ENCODE assay signal across 8 cellular contexts in the genomic region with DNA sequence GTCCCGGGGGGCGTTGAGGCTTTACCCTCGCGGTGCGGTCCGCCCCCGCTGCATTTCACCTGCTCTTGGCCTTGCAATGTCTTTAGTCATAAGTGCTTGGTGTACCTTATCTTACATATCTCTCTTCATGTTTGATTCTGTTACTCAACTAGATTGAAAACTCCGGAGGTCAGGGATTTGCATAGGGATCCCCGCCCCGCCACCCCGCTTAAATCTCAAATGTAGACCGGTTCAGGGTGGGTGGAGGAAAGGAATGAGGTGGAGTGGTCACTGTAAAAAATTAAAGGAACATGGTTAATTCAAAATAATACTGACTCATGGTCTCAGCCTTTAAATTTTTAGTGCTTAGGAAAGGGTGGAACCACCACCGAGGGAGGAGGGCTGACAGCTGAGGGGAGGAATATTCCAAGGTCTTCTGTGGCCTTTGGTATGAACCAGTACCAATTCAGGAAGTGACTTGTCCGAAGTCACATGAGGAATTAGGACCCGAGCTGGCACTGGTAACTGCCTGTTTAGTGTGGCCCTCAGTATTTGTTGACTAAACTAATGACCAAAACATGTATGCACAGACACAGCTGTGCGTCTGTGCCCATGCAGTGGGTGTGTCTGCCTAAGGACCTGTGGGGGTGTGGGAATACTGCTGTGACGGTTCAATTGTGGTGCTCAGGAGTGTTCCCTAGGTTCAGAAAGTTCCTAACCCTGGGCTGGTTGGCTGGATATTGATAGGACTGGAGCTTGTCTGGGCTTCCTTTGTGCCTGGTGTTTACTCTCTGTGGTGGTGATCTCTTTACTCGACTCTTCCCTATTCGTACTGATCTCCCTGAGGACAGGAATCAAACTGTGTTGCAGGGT. TPM values are rescaled to one million over a fixed set of nuclear protein-coding genes. Genes with fewer than 3 reads are reported as not detected.
A peak's percentile ranks its signal among the peaks of the same experiment; 100 is the strongest.
DNase-seq lines count a peak whose midpoint lies in the region; ATAC-seq, FAIRE-seq and TF ChIP-seq lines count a peak whose summit lies in the region.

No MANE protein-coding gene starts in this region.

- H4K20me1 ChIP-seq in GM12878 (ENCODE audit: control insufficient read depth, insufficient read depth) = no peaks in the 10 kb centered on the region

- H3K4me3 ChIP-seq in GM12878 (peak overlapping the region; percentile 100), iPS-20b (ENCODE audit: low read length) (peak overlapping the region; percentile 89)

- peaks cover 57% of the 10 kb centered on the region for H3K79me2 ChIP-seq in GM12878 (ENCODE audit: control insufficient read depth, insufficient read depth, low read length)

- TF ChIP-seq CTCF in C4-2B (conservative IDR thresholded peaks at IDR 0.05) (no peak), GM12878 (IDR thresholded peaks at IDR 0.05 in 2 of 3, conservative IDR thresholded peaks at IDR 0.05 in 1 of 3; ENCODE audit: control insufficient read depth in 2 of 3, extremely low read depth in 1 of 3, insufficient read depth in 1 of 3, low read depth in 3 of 3, low read length in 3 of 3) (no peak)

- POLR2A ChIA-PET in GM12878 (lab: Charles Lee) = interaction anchor here (5.5 kb wide), 1 partner anchor 13 kb away, joined by 45 read pairs; a partner anchor contains a TSS

- DNase-seq in RPMI7951 (ENCODE audit: low read depth) = peak; percentile 61
- DNase-seq in GM12878 (ENCODE audit: low read depth, low spot score) = peak; percentile 16
- DNase-seq in stimulated activated CD4-positive, alpha-beta T cell treated with anti-CD3 and anti-CD28 coated beads, Interleukin-12 subunit alpha, Interleukin-12 subunit beta, amount 100 ng/mL, for 4 hours = peak; percentile 28
- no peak for DNase-seq in frontal cortex (ENCODE audit: low spot score in 2 of 2)

- RAD21 ChIA-PET in GM12878 (lab: Charles Lee; ENCODE audit: unreplicated experiment) = interaction anchor here (1.5 kb wide), 1 partner anchor 11 kb away, joined by 4 read pairs; no protein-coding TSS in a partner anchor

- in situ Hi-C loops in GM12878 (cut with MboI) = no loop called here

- H2AFZ ChIP-seq in GM12878 (ENCODE audit: control insufficient read depth, low read depth, low read length) = peak overlapping the region; percentile 55; the same call in 1 of the 2 replicates

- CTCF ChIA-PET in GM12878 (lab: Yijun Ruan, JAX) = interaction anchor here (1.0 to 4.9 kb wide), 2 partner anchors 13 to 386 kb away, joined by 3 to 31 read pairs; a partner anchor contains a TSS

- BruUV-seq in GM12878 (replicated peaks; lab: Mats Ljungman, UMichigan) = TSS peak; percentile 58

- H3K9ac ChIP-seq in GM12878 (ENCODE audit: control insufficient read depth, insufficient read depth, low read length) (peak overlapping the region; percentile 94), iPS-20b (ENCODE audit: low read depth, low read length) (peak overlapping the region; percentile 87; the same call in 1 of the 2 replicates)

- H3K9me3 ChIP-seq in GM12878 (replicated peaks; ENCODE audit: control insufficient read depth, insufficient read depth, low read length) (no peaks in the 10 kb centered on the region), iPS-20b (ENCODE audit: insufficient read depth, low read depth, low read length) (no peaks in the 10 kb centered on the region)

- ATAC-seq in HG03280 (IDR thresholded peaks at IDR 0.05; ENCODE audit: unreplicated experiment) (peak; percentile 40), GM12878 (peak; percentile 67)

- peak overlapping the region; percentile 70 for H3K4me2 ChIP-seq in GM12878 (ENCODE audit: control insufficient read depth, insufficient read depth)

- intact Hi-C loops in GM12878 (cut with micrococcal nuclease; ENCODE audit: unreplicated experiment) = loop anchor here (10.0 kb wide), 1 partner anchor 761 kb away; a partner anchor contains a TSS

- no peak for FAIRE-seq in GM12878 (lab: Jason Lieb, UNC)
- no peak for FAIRE-seq in frontal cortex (lab: Jason Lieb, UNC)

- no peak for TF ChIP-seq EP300 in GM12878 (IDR thresholded peaks at IDR 0.05; ENCODE audit: borderline replicate concordance in 1 of 2, control insufficient read depth in 1 of 2, low read depth in 2 of 2, low read length in 2 of 2)

- TF ChIP-seq POLR2A in GM19099 (IDR thresholded peaks at IDR 0.05; ENCODE audit: extremely low read depth, insufficient read length, low read depth) = peak; percentile 17
- TF ChIP-seq POLR2A in GM12878 (IDR thresholded peaks at IDR 0.05; ENCODE audit: low read depth, low read length) = no peak

- 4% methylated on average over 19 of the region's 19 CpGs for WGBS in GM12878 (ENCODE audit: insufficient coverage, insufficient replicate concordance, low lambda C conversion rate, missing lambda C conversion rate)

- no peak for TF ChIP-seq RAD21 in GM12878 (IDR thresholded peaks at IDR 0.05; ENCODE audit: insufficient read depth, low read depth, low read length)

- H3K36me3 ChIP-seq in GM12878 (ENCODE audit: control insufficient read depth in 2 of 2, insufficient read depth in 2 of 2, low read length in 1 of 2) = peaks cover 0 to 8% of the 10 kb centered on the region in 2 experiments; a peak in 1 of 4 replicates
- peaks cover 5% of the 10 kb centered on the region; the same call in 1 of the 2 replicates for H3K36me3 ChIP-seq in iPS-20b (ENCODE audit: insufficient read depth, low read depth, low read length)

- H3K4me1 ChIP-seq in GM12878 (ENCODE audit: control insufficient read depth, insufficient read depth, low read length) = peaks cover 6% of the 10 kb centered on the region
- peaks cover 4% of the 10 kb centered on the region; the same call in 1 of the 2 replicates for H3K4me1 ChIP-seq in iPS-20b (ENCODE audit: insufficient read depth, low read length)

- SMC1A ChIA-PET in GM12878 (lab: Charles Lee; ENCODE audit: uncharacterized antibody, unreplicated experiment) = interaction anchor here (0.6 to 1.2 kb wide), 4 partner anchors 9 to 1156 kb away, joined by 3 to 4 read pairs (median 3); no protein-coding TSS in a partner anchor

- H3K27me3 ChIP-seq in GM12878 (replicated peaks in 1 of 2; ENCODE audit: control insufficient read depth in 2 of 2, insufficient read depth in 2 of 2, low read length in 1 of 2) (no peaks in the 10 kb centered on the region), iPS-20b (ENCODE audit: insufficient read depth, low read length) (no peaks in the 10 kb centered on the region)

- H3K27ac ChIP-seq in C4-2B = peak overlapping the region; percentile 87
- peak overlapping the region; percentile 77 for H3K27ac ChIP-seq in GM12878 (ENCODE audit: control insufficient read depth, insufficient read depth)
- no peak overlapping the region for H3K27ac ChIP-seq in iPS-20b (ENCODE audit: low read length)

TF ChIP-seq in GM12878, 131 proteins besides CTCF, POLR2A, EP300 and RAD21 (continues in another document):
- 0 out of 2 replicates have a peak, but pooled peaks have one; percentile 29 for TF ChIP-seq IRF4 (IDR thresholded peaks at IDR 0.05; ENCODE audit: low read depth, low read length)
- TF ChIP-seq ZNF217 (IDR thresholded peaks at IDR 0.05) = no peak

RNA-seq across cellular contexts. Expression of a gene that starts 1.0 kb away (rescaled TPM):
- total RNA-seq in RPMI7951 (2014; rRNA removed; shearing (Covaris generic)) = 93.9 and 100 TPM in 2 replicates
- 59.8 and 65.8 TPM in 2 replicates for total RNA-seq in GM12878 (2013; cell fraction: nucleolus; rRNA removed)
- total RNA-seq in GM12878 (2014; rRNA removed) = 26.4 and 31.9 TPM in 2 replicates
- 18.2 and 19.9 TPM in 2 replicates for total RNA-seq in GM12878 (2014; rRNA removed; fragmentation: Illumina TruSeq; extraction: Trizol)
- total RNA-seq in GM12878 (2021) = 24.9 and 25.0 TPM in 2 replicates
- 15.4 TPM for polyA plus RNA-seq in GM12878 (2011; ENCODE audit: low read depth)
- 55.6 and 60.3 TPM in 2 replicates for polyA plus RNA-seq in GM12878 (2011; rRNA removed)
- polyA plus RNA-seq in GM12878 (2011; cell fraction: cytosol; rRNA removed) = 53.1 and 58.9 TPM in 2 replicates
- polyA plus RNA-seq in GM12878 (2011; cell fraction: nucleus; rRNA removed) = 26.3 and 38.6 TPM in 2 replicates
- 19.4 and 24.8 TPM in 2 replicates for polyA plus RNA-seq in GM12878 (2012)
- 22.7 and 26.1 TPM in 2 replicates for polyA plus RNA-seq in GM12878 (2014; fragmentation: Illumina TruSeq; extraction: Trizol)
- polyA plus RNA-seq in GM12878 (2014; fragmentation: Nextera tagmentation; extraction: Ambion mirVana) = 10 to 100 TPM; 12.3 to 16.4 TPM
- 26.8 and 27.5 TPM in 2 replicates for polyA plus RNA-seq in GM12878 (2014; rRNA removed)
- 10 to 100 TPM; 33.2 to 34.9 TPM for polyA plus RNA-seq in GM12878 (2016; fragmentation: Nextera tagmentation; extraction: Ambion mirVana)
- 55.1 and 89.8 TPM in 2 replicates for polyA minus RNA-seq in GM12878 (2011; rRNA and poly(A)+ RNA removed)
- 21.6 and 24.7 TPM in 2 replicates for polyA minus RNA-seq in GM12878 (2011; cell fraction: cytosol; rRNA and poly(A)+ RNA removed)
- polyA minus RNA-seq in GM12878 (2011; cell fraction: nucleus; rRNA and poly(A)+ RNA removed) = 15.0 and 25.9 TPM in 2 replicates
- total RNA-seq in frontal cortex = 114 TPM

RNA-seq across cellular contexts. Expression of a gene that starts 12.9 kb away (rescaled TPM):
- 63.1 and 68.1 TPM in 2 replicates for total RNA-seq in RPMI7951 (2014; rRNA removed; shearing (Covaris generic))
- total RNA-seq in GM12878 (2013; cell fraction: nucleolus; rRNA removed) = 24.0 and 28.2 TPM in 2 replicates
- 64.3 and 74.2 TPM in 2 replicates for total RNA-seq in GM12878 (2014; rRNA removed)
- 32.3 and 34.7 TPM in 2 replicates for total RNA-seq in GM12878 (2014; rRNA removed; fragmentation: Illumina TruSeq; extraction: Trizol)
- total RNA-seq in GM12878 (2021) = 77.3 and 77.9 TPM in 2 replicates
- 33.6 TPM for polyA plus RNA-seq in GM12878 (2011; ENCODE audit: low read depth)
- polyA plus RNA-seq in GM12878 (2011; rRNA removed) = 39.5 and 66.9 TPM in 2 replicates
- polyA plus RNA-seq in GM12878 (2011; cell fraction: cytosol; rRNA removed) = 97.6 and 110 TPM in 2 replicates
- polyA plus RNA-seq in GM12878 (2011; cell fraction: nucleus; rRNA removed) = 76.0 and 88.2 TPM in 2 replicates
- 48.4 and 48.8 TPM in 2 replicates for polyA plus RNA-seq in GM12878 (2012)
- polyA plus RNA-seq in GM12878 (2014; fragmentation: Illumina TruSeq; extraction: Trizol) = 41.9 and 47.1 TPM in 2 replicates
- polyA plus RNA-seq in GM12878 (2014; fragmentation: Nextera tagmentation; extraction: Ambion mirVana) = 1 to 10 TPM; 3.5 to 4.1 TPM
- 65.7 and 68.4 TPM in 2 replicates for polyA plus RNA-seq in GM12878 (2014; rRNA removed)
- polyA plus RNA-seq in GM12878 (2016; fragmentation: Nextera tagmentation; extraction: Ambion mirVana) = 10 to 100 TPM; 43.9 to 44.7 TPM
- 61.9 and 73.3 TPM in 2 replicates for polyA minus RNA-seq in GM12878 (2011; rRNA and poly(A)+ RNA removed)
- 28.1 and 30.7 TPM in 2 replicates for polyA minus RNA-seq in GM12878 (2011; cell fraction: cytosol; rRNA and poly(A)+ RNA removed)
- 12.6 and 21.0 TPM in 2 replicates for polyA minus RNA-seq in GM12878 (2011; cell fraction: nucleus; rRNA and poly(A)+ RNA removed)
- total RNA-seq in frontal cortex = 159 TPM

Comparison
In these comparisons a context has a peak if more than half of its experiments do, and no peak if none do; other contexts are left out.
1. DNase-seq: peak in RPMI7951 (single experiment), GM12878 (single experiment) and stimulated activated CD4-positive, alpha-beta T cell treated with anti-CD3 and anti-CD28 coated beads, Interleukin-12 subunit alpha, Interleukin-12 subunit beta, amount 100 ng/mL, for 4 hours (single experiment); none in frontal cortex (0 of 2).